Comparison of ENCODE assay signal across 19 cellular contexts in genomic region chr3:129106866-129107565, GRCh38. TPM values are rescaled to one million over a fixed set of nuclear protein-coding genes. Genes with fewer than 3 reads are reported as not detected.
DNase-seq lines count a peak whose midpoint lies in the region; ATAC-seq, FAIRE-seq and TF ChIP-seq lines count a peak whose summit lies in the region.
"Had no signal": no experiment of that assay in that cellular context is flagged by ENCODE, and none has a peak within 500 bp of the region (broad histone marks: within the 10 kb centered on the region; RNA-seq: fewer than 3 reads in every experiment).

No MANE protein-coding gene starts in this region.

- H2AK5ac ChIP-seq in IMR-90 (ENCODE audit: low read depth, low read length) (no peak overlapping the region), mesendoderm (ENCODE audit: low read length) (no peak overlapping the region)

- peaks cover 3% of the 10 kb centered on the region for H3K9me1 ChIP-seq in IMR-90 (ENCODE audit: insufficient read depth, low read length)

- H2BK15ac ChIP-seq in IMR-90 (ENCODE audit: low read depth, low read length) = no peak overlapping the region
- no peak overlapping the region for H2BK15ac ChIP-seq in mesendoderm (replicated peaks; ENCODE audit: low read depth)

- no peak for TF ChIP-seq POLR2A in IMR-90 (IDR thresholded peaks at IDR 0.05; ENCODE audit: low read depth, low read length)

- no peak overlapping the region for H3K27ac ChIP-seq in IMR-90 (ENCODE audit: insufficient read depth, low read length)
- no peak overlapping the region for H3K27ac ChIP-seq in mesendoderm (ENCODE audit: low read depth, low read length)
- no peak overlapping the region for H3K27ac ChIP-seq in effector memory CD4-positive, alpha-beta T cell (ENCODE audit: insufficient read depth, low read length, poor library complexity, severe bottlenecking)
- H3K27ac ChIP-seq: 22Rv1, esophagus squamous epithelium, heart right ventricle had no signal

- H3K79me2 ChIP-seq in mesendoderm (ENCODE audit: control insufficient read depth, insufficient read depth, low read length) = peaks cover 3% of the 10 kb centered on the region

- BruUV-seq in IMR-90 (replicated peaks; lab: Mats Ljungman, UMichigan) = no TSS peak

- H2BK120ac ChIP-seq in IMR-90 (ENCODE audit: low read depth, low read length) = no peak overlapping the region
- H2BK120ac ChIP-seq in mesendoderm (ENCODE audit: low read depth, low read length) = no peak overlapping the region

- H3K27me3 ChIP-seq in IMR-90 (ENCODE audit: control insufficient read depth, insufficient read depth, low read length) (no peaks in the 10 kb centered on the region), mesendoderm (ENCODE audit: insufficient read depth, low read length, poor library complexity) (no peaks in the 10 kb centered on the region)
- no peaks in the 10 kb centered on the region for H3K27me3 ChIP-seq in effector memory CD4-positive, alpha-beta T cell (replicated peaks; ENCODE audit: control insufficient read depth, insufficient read depth, low read length, poor library complexity, severe bottlenecking)
- H3K27me3 ChIP-seq: esophagus squamous epithelium, heart right ventricle had no signal

- no peak overlapping the region for H3K9ac ChIP-seq in IMR-90 (ENCODE audit: low read depth, low read length)
- no peak overlapping the region for H3K9ac ChIP-seq in mesendoderm (ENCODE audit: low read length)

- no peaks in the 10 kb centered on the region for H3K9me3 ChIP-seq in IMR-90 (ENCODE audit: control insufficient read depth, insufficient read depth, low read length)
- no peaks in the 10 kb centered on the region for H3K9me3 ChIP-seq in effector memory CD4-positive, alpha-beta T cell (ENCODE audit: control insufficient read depth, low read length)
- H3K9me3 ChIP-seq: esophagus squamous epithelium, heart right ventricle had no signal

- H3K79me1 ChIP-seq in IMR-90 (ENCODE audit: low read depth in 1 of 2, low read length in 2 of 2) (peaks cover 29 to 79% of the 10 kb centered on the region in 2 experiments), mesendoderm (ENCODE audit: low read length) (peaks cover 29% of the 10 kb centered on the region)

- H3K23ac ChIP-seq in IMR-90 (ENCODE audit: low read depth, low read length) (no peak overlapping the region), mesendoderm (ENCODE audit: low read length) (no peak overlapping the region)

- no peak overlapping the region for H4K91ac ChIP-seq in IMR-90 (ENCODE audit: insufficient read depth, low read depth, low read length)

- DNase-seq in DMS 273 (lab: John Stamatoyannopoulos, UW; ENCODE audit: unreplicated experiment) = peak; percentile 37
- no peak for DNase-seq in DMS 273 treated with DMSO at 0.1 percent for 48 hours (lab: John Stamatoyannopoulos, UW)
- no peak for DNase-seq in IMR-90
- no peak for DNase-seq in activated naive CD4-positive, alpha-beta T cell treated with anti-CD3 and anti-CD28 coated beads, Interleukin-2, amount 50 U/mL, for 72 hours (ENCODE audit: low spot score in 2 of 2)
- no peak for DNase-seq in mesendoderm
- DNase-seq in D721Med (ENCODE audit: insufficient read length, low spot score) = no peak
- no peak for DNase-seq in effector memory CD4-positive, alpha-beta T cell
- DNase-seq: amygdala; CD8-positive, alpha-beta memory T cell; esophagus squamous epithelium; heart right ventricle had no signal

- POLR2A ChIA-PET in IMR-90 (lab: Charles Lee; ENCODE audit: unreplicated experiment) = interaction anchor here (0.6 kb wide), 1 partner anchor 23 kb away, joined by 7 read pairs; no protein-coding TSS in a partner anchor

- intact Hi-C loops in IMR-90 (cut with micrococcal nuclease) = no loop called here

- H4K20me1 ChIP-seq in IMR-90 (ENCODE audit: insufficient read depth, low read length) = peaks cover 75% of the 10 kb centered on the region

- no peaks in the 10 kb centered on the region for H3K9me3 Mint-ChIP-seq in activated naive CD4-positive, alpha-beta T cell treated with anti-CD3 and anti-CD28 coated beads, Interleukin-2, amount 50 U/mL, for 72 hours
- H3K9me3 Mint-ChIP-seq: CD8-positive, alpha-beta memory T cell had no signal

- CTCF ChIA-PET in IMR-90 (lab: Yijun Ruan, JAX) = no interaction called here

- peak overlapping the region; percentile 96 to 99 for H3K27ac Mint-ChIP-seq in activated naive CD4-positive, alpha-beta T cell treated with anti-CD3 and anti-CD28 coated beads, Interleukin-2, amount 50 U/mL, for 72 hours

- H4K8ac ChIP-seq in IMR-90 (ENCODE audit: low read depth in 2 of 2, low read length in 2 of 2) (no peak overlapping the region), mesendoderm (ENCODE audit: low read depth, low read length) (no peak overlapping the region)

- dilution Hi-C loops in IMR-90 (cut with HindIII; ENCODE audit: low sequenced_read_pairs, unreplicated experiment) = no loop called here

- no peak overlapping the region for H3K18ac ChIP-seq in IMR-90 (ENCODE audit: low read depth, low read length)
- H3K18ac ChIP-seq in mesendoderm (ENCODE audit: low read length) = no peak overlapping the region

- no peak overlapping the region for H3K4me2 ChIP-seq in IMR-90 (ENCODE audit: low read depth, low read length)
- no peak overlapping the region for H3K4me2 ChIP-seq in mesendoderm (ENCODE audit: low read length)

- FAIRE-seq in D721Med (lab: Jason Lieb, UNC) = no peak
- FAIRE-seq: GM18507, GM19239, HTR-8/SVneo had no signal

- H4K5ac ChIP-seq in IMR-90 (ENCODE audit: low read depth, low read length) (no peak overlapping the region), mesendoderm (ENCODE audit: low read length) (no peak overlapping the region)

- H3K36me3 ChIP-seq in IMR-90 (ENCODE audit: control insufficient read depth, insufficient read depth, low read length) (peaks cover 22% of the 10 kb centered on the region), mesendoderm (ENCODE audit: control insufficient read depth, insufficient read depth, low read length) (peaks cover 6% of the 10 kb centered on the region)
- peaks cover 32% of the 10 kb centered on the region for H3K36me3 ChIP-seq in effector memory CD4-positive, alpha-beta T cell (ENCODE audit: control insufficient read depth, insufficient read depth, low read length)

- no peak overlapping the region for H2BK20ac ChIP-seq in IMR-90 (ENCODE audit: low read depth, low read length)

- H3K56ac ChIP-seq in IMR-90 (ENCODE audit: extremely low read depth, insufficient read depth, low read length) (no peak overlapping the region), mesendoderm (ENCODE audit: low read length) (peak overlapping the region; percentile 34)

- H2AFZ ChIP-seq in IMR-90 (replicated peaks; ENCODE audit: low read length, poor library complexity) = no peak overlapping the region

- no peak for TF ChIP-seq RAD21 in IMR-90 (IDR thresholded peaks at IDR 0.05; ENCODE audit: low read length)

- H3K36me3 Mint-ChIP-seq in activated naive CD4-positive, alpha-beta T cell treated with anti-CD3 and anti-CD28 coated beads, Interleukin-2, amount 50 U/mL, for 72 hours = peaks cover 12 to 44% of the 10 kb centered on the region in 2 donors

- H2BK5ac ChIP-seq in IMR-90 (ENCODE audit: low read depth, low read length, poor library complexity, severe bottlenecking) (no peak overlapping the region), mesendoderm (ENCODE audit: low read length) (no peak overlapping the region)

- no peak overlapping the region for H3K14ac ChIP-seq in IMR-90 (replicated peaks; ENCODE audit: low read depth, low read length)

- 94% methylated on average over 12 of the region's 19 CpGs; no CpG with 5 or more reads in 1 of the 2 experiments for WGBS in IMR-90 (ENCODE audit: extremely low coverage in 2 of 2, insufficient read length in 1 of 2), 2 experiments
- WGBS in mesendoderm (ENCODE audit: extremely low coverage, insufficient coverage, low lambda C conversion rate) = no CpG with 5 or more reads among the region's 19 CpGs

- H3K4me3 ChIP-seq in IMR-90 (ENCODE audit: insufficient read depth, low read depth, low read length) = no peak overlapping the region
- no peak overlapping the region for H3K4me3 ChIP-seq in mesendoderm (ENCODE audit: low read length)
- no peak overlapping the region for H3K4me3 ChIP-seq in effector memory CD4-positive, alpha-beta T cell (ENCODE audit: insufficient read depth, low read depth, low read length, poor library complexity, severe bottlenecking)
- H3K4me3 ChIP-seq: esophagus squamous epithelium, heart right ventricle had no signal

- H3K4ac ChIP-seq in IMR-90 (ENCODE audit: low read depth, low read length) (no peak overlapping the region), mesendoderm (ENCODE audit: low read depth, low read length) (no peak overlapping the region)

- no peak for TF ChIP-seq CTCF in IMR-90 (conservative IDR thresholded peaks at IDR 0.05; ENCODE audit: low read depth, low read length)
- TF ChIP-seq CTCF in D721Med (IDR thresholded peaks at IDR 0.05; ENCODE audit: insufficient read depth, missing control alignments) = no peak

- no peak for ATAC-seq in IMR-90 (ENCODE audit: low read depth)
- no peak for ATAC-seq in activated naive CD4-positive, alpha-beta T cell treated with anti-CD3 and anti-CD28 coated beads, Interleukin-2, amount 50 U/mL, for 72 hours
- ATAC-seq in GM21526 (IDR thresholded peaks at IDR 0.05; ENCODE audit: low FRiP score, unreplicated experiment) = no peak

- peak overlapping the region; percentile 39 for H2AK9ac ChIP-seq in IMR-90 (replicated peaks; ENCODE audit: low read depth, low read length, poor library complexity)

- H3K4me1 ChIP-seq in IMR-90 (ENCODE audit: control insufficient read depth, insufficient read depth, low read length) (no peaks in the 10 kb centered on the region), mesendoderm (ENCODE audit: control insufficient read depth, low read depth, low read length) (no peaks in the 10 kb centered on the region)
- H3K4me1 ChIP-seq in effector memory CD4-positive, alpha-beta T cell (ENCODE audit: control insufficient read depth, insufficient read depth, low read length, poor library complexity, severe bottlenecking) = peaks cover 15% of the 10 kb centered on the region

- in situ Hi-C loops in IMR-90 (cut with MboI; ENCODE audit: low sequenced_read_pairs) = no loop called here

RNA-seq across cellular contexts. Expression of gene RAB43, which starts 14.6 kb away (rescaled TPM):
- 9.2 and 9.9 TPM in 2 replicates for total RNA-seq in IMR-90 (2012; rRNA removed)
- polyA plus RNA-seq in IMR-90 (2012; rRNA removed) = 14.0 and 15.7 TPM in 2 replicates
- polyA plus RNA-seq in IMR-90 (2012; cell fraction: cytosol; rRNA removed) = 6.9 and 17.3 TPM in 2 replicates
- 14.8 and 26.5 TPM in 2 replicates for polyA plus RNA-seq in IMR-90 (2012; cell fraction: nucleus; rRNA removed; ENCODE audit: low replicate concordance)
- total RNA-seq in activated naive CD4-positive, alpha-beta T cell treated with anti-CD3 and anti-CD28 coated beads, Interleukin-2, amount 50 U/mL, for 72 hours = 10 to 100 TPM; 57.4 to 64.1 TPM
- 9.3 TPM for polyA plus RNA-seq in mesendoderm (2013, experiment 1 of 2)
- polyA plus RNA-seq in mesendoderm (2013, experiment 2 of 2) = 8.6 TPM

RNA-seq across cellular contexts. Expression of gene GP9, which starts 46.4 kb away (rescaled TPM):
- not detected in 2 replicates for total RNA-seq in IMR-90 (2012; rRNA removed)
- polyA plus RNA-seq in IMR-90 (2012; rRNA removed) = not detected in 2 replicates
- polyA plus RNA-seq in IMR-90 (2012; cell fraction: cytosol; rRNA removed) = not detected in 2 replicates
- not detected in 2 replicates for polyA plus RNA-seq in IMR-90 (2012; cell fraction: nucleus; rRNA removed; ENCODE audit: low replicate concordance)
- total RNA-seq in activated naive CD4-positive, alpha-beta T cell treated with anti-CD3 and anti-CD28 coated beads, Interleukin-2, amount 50 U/mL, for 72 hours = not detected
- not detected for polyA plus RNA-seq in mesendoderm (2013, experiment 1 of 2)
- not detected for polyA plus RNA-seq in mesendoderm (2013, experiment 2 of 2)
- total RNA-seq: activated CD8-positive, alpha-beta memory T cell treated with anti-CD3 and anti-CD28 coated beads for 36 hours; CD8-positive, alpha-beta memory T cell; esophagus squamous epithelium; heart right ventricle; Right ventricle myocardium superior; ureter had no signal
- polyA plus RNA-seq: CD8-positive, alpha-beta memory T cell had no signal

RNA-seq across cellular contexts. Expression of gene ISY1, which starts 53.8 kb away (rescaled TPM):
- 28.5 and 39.7 TPM in 2 replicates for total RNA-seq in IMR-90 (2012; rRNA removed)
- polyA plus RNA-seq in IMR-90 (2012; rRNA removed) = 29.6 and 31.5 TPM in 2 replicates
- polyA plus RNA-seq in IMR-90 (2012; cell fraction: cytosol; rRNA removed) = 24.3 and 57.5 TPM in 2 replicates
- 7.6 and 7.8 TPM in 2 replicates for polyA plus RNA-seq in IMR-90 (2012; cell fraction: nucleus; rRNA removed; ENCODE audit: low replicate concordance)
- total RNA-seq in activated naive CD4-positive, alpha-beta T cell treated with anti-CD3 and anti-CD28 coated beads, Interleukin-2, amount 50 U/mL, for 72 hours = 10 to 100 TPM; 69.9 to 84.0 TPM
- 15.1 TPM for polyA plus RNA-seq in mesendoderm (2013, experiment 1 of 2)
- polyA plus RNA-seq in mesendoderm (2013, experiment 2 of 2) = 15.1 TPM
